In genomic region chr6:145689529-145689928, GRCh38 we compare ENCODE assay signal across 25 cellular contexts. TPM values are rescaled to one million over a fixed set of nuclear protein-coding genes. Genes with fewer than 3 reads are reported as not detected.
A peak's percentile ranks its signal among the peaks of the same experiment; 100 is the strongest.
DNase-seq lines count a peak whose midpoint lies in the region; ATAC-seq, FAIRE-seq and TF ChIP-seq lines count a peak whose summit lies in the region.
"Had no signal": no experiment of that assay in that cellular context is flagged by ENCODE, and none has a peak within 500 bp of the region (broad histone marks: within the 10 kb centered on the region; RNA-seq: fewer than 3 reads in every experiment).

No MANE protein-coding gene starts in this region.

- H3K9ac ChIP-seq in endothelial cell of umbilical vein (replicated peaks; ENCODE audit: extremely low read depth, insufficient read depth, low read length) (no peak overlapping the region), neuronal stem cell (ENCODE audit: low read depth, low read length, poor library complexity) (no peak overlapping the region)
- H3K9ac ChIP-seq: BLaER1 treated with 17β-estradiol and CSF1 and Interleukin-3, amounts not matched to agents 10 nM and 100 nM had no signal

- H3K4me1 ChIP-seq in ACC112 (ENCODE audit: control insufficient read depth, insufficient read depth, low read length, unreplicated experiment) (peaks cover 26% of the 10 kb centered on the region), endothelial cell of umbilical vein (ENCODE audit: control insufficient read depth, extremely low read depth, insufficient read depth, low read length) (peaks cover 21% of the 10 kb centered on the region), neuronal stem cell (ENCODE audit: control insufficient read depth in 2 of 2, insufficient read depth in 1 of 2, low read depth in 1 of 2, low read length in 2 of 2) (peaks cover 2 to 4% of the 10 kb centered on the region in 2 donors), left lung (no peaks in the 10 kb centered on the region)
- H3K4me1 ChIP-seq: Caco-2 had no signal

- H3K14ac ChIP-seq in neuronal stem cell (ENCODE audit: low read length) = no peak overlapping the region

- H3K36me3 ChIP-seq in ACC112 (ENCODE audit: insufficient read depth, low read length) (no peaks in the 10 kb centered on the region), endothelial cell of umbilical vein (ENCODE audit: control insufficient read depth in 2 of 2, extremely low read depth in 1 of 2, insufficient read depth in 2 of 2, low read length in 2 of 2) (no peaks in the 10 kb centered on the region), neuronal stem cell (replicated peaks in 1 of 2; ENCODE audit: control insufficient read depth in 2 of 2, insufficient read depth in 2 of 2, low read length in 2 of 2) (no peaks in the 10 kb centered on the region), left lung (peaks cover 0 to 8% of the 10 kb centered on the region in 2 donors)

- H3K36me3 Mint-ChIP-seq in stimulated activated naive B cell treated with anti-CD40 and anti-IgM and Interleukin-4, amounts not matched to agents 10 μg/mL and 1 μg/mL and 100 μg/mL, for 72 hours = peaks cover 25 to 35% of the 10 kb centered on the region in 2 donors

- H3K27me3 ChIP-seq in ACC112 (ENCODE audit: insufficient read depth, low read length) = no peaks in the 10 kb centered on the region
- H3K27me3 ChIP-seq in endothelial cell of umbilical vein (ENCODE audit: control insufficient read depth in 2 of 2, insufficient read depth in 2 of 2, low read length in 2 of 2) = no peaks in the 10 kb centered on the region
- H3K27me3 ChIP-seq in neuronal stem cell (ENCODE audit: control insufficient read depth in 3 of 3, insufficient read depth in 3 of 3, low read depth in 1 of 3, low read length in 3 of 3) = no peaks in the 10 kb centered on the region
- no peaks in the 10 kb centered on the region for H3K27me3 ChIP-seq in left lung
- H3K27me3 ChIP-seq: BLaER1 treated with 17β-estradiol and CSF1 and Interleukin-3, amounts not matched to agents 10 nM and 100 nM had no signal

- TF ChIP-seq POLR2A in endothelial cell of umbilical vein (IDR thresholded peaks at IDR 0.05; ENCODE audit: low read depth, low read length) = no peak

- CTCF ChIA-PET in endothelial cell of umbilical vein (lab: Charles Lee) = no interaction called here

- H4K8ac ChIP-seq in neuronal stem cell (ENCODE audit: low read depth, low read length) = no peak overlapping the region

- H3K79me2 ChIP-seq in ACC112 (ENCODE audit: control insufficient read depth, insufficient read depth, low read length, unreplicated experiment) (no peaks in the 10 kb centered on the region), endothelial cell of umbilical vein (ENCODE audit: control insufficient read depth, insufficient read depth, low read length) (no peaks in the 10 kb centered on the region)

- H3K4me3 ChIP-seq in ACC112 (ENCODE audit: low read depth, low read length) = no peak overlapping the region
- no peak overlapping the region for H3K4me3 ChIP-seq in endothelial cell of umbilical vein (replicated peaks in 1 of 3; ENCODE audit: insufficient read depth in 1 of 3, low read depth in 1 of 3, low read length in 3 of 3)
- no peak overlapping the region for H3K4me3 ChIP-seq in neuronal stem cell (ENCODE audit: low read length in 2 of 2)
- H3K4me3 ChIP-seq in left lung = no peak overlapping the region
- H3K4me3 ChIP-seq: A549; BLaER1 treated with 17β-estradiol and CSF1 and Interleukin-3, amounts not matched to agents 10 nM and 100 nM; GM12878 had no signal

- H3K4ac ChIP-seq in neuronal stem cell (ENCODE audit: low read length) = no peak overlapping the region

- peak overlapping the region; percentile 13 for H3K18ac ChIP-seq in neuronal stem cell (ENCODE audit: low read length)

- H3K23ac ChIP-seq in neuronal stem cell (ENCODE audit: low read depth, low read length, poor library complexity) = no peak overlapping the region

- H3K27ac Mint-ChIP-seq in stimulated activated naive B cell treated with anti-CD40 and anti-IgM and Interleukin-4, amounts not matched to agents 10 μg/mL and 1 μg/mL and 100 μg/mL, for 72 hours = peak overlapping the region; percentile 31
- H3K27ac Mint-ChIP-seq: B cell; CD4-positive, alpha-beta T cell; CD8-positive, alpha-beta T cell had no signal

- H3K79me1 ChIP-seq in neuronal stem cell (ENCODE audit: low read depth, low read length) = no peaks in the 10 kb centered on the region

- H3K27ac ChIP-seq in ACC112 (ENCODE audit: low read depth, low read length) (peak overlapping the region; percentile 64; the same call in 1 of the 2 replicates), endothelial cell of umbilical vein (ENCODE audit: insufficient read depth, low read depth, low read length) (no peak overlapping the region), neuronal stem cell (replicated peaks; ENCODE audit: low read length) (no peak overlapping the region), left lung (no peak overlapping the region)
- H3K27ac ChIP-seq: 22Rv1; A549; BLaER1 treated with 17β-estradiol and CSF1 and Interleukin-3, amounts not matched to agents 10 nM and 100 nM; C4-2B had no signal

- no TSS peak for BruUV-seq in endothelial cell of umbilical vein (replicated peaks; lab: Mats Ljungman, UMichigan)

- POLR2A ChIA-PET in endothelial cell of umbilical vein (lab: Charles Lee) = no interaction called here

- peak; percentile 55 to 56 for ATAC-seq in stimulated activated naive B cell treated with anti-CD40 and anti-IgM and Interleukin-4, amounts not matched to agents 10 μg/mL and 1 μg/mL and 100 μg/mL, for 72 hours (replicated peaks)
- ATAC-seq in GM19035 (IDR thresholded peaks at IDR 0.05; ENCODE audit: unreplicated experiment) = no peak
- ATAC-seq in left lung = no peak
- ATAC-seq: A549; CD8-positive, alpha-beta T cell; GM12878 had no signal

- no peaks in the 10 kb centered on the region for H3K9me1 ChIP-seq in endothelial cell of umbilical vein (replicated peaks; ENCODE audit: control insufficient read depth, extremely low read depth, insufficient read depth, low read length)

- dilution Hi-C loops in endothelial cell of umbilical vein (cut with MboI; ENCODE audit: extremely low pct_ligation_motif_present, low sequenced_read_pairs) = no loop called here

- H2AFZ ChIP-seq in ACC112 (ENCODE audit: low read length, unreplicated experiment) (no peak overlapping the region), endothelial cell of umbilical vein (ENCODE audit: low read depth, low read length) (peak overlapping the region; percentile 62), neuronal stem cell (ENCODE audit: low read length) (no peak overlapping the region)

- no peak overlapping the region for H2BK5ac ChIP-seq in neuronal stem cell (ENCODE audit: low read length)

- no peaks in the 10 kb centered on the region for H3K27me3 Mint-ChIP-seq in stimulated activated naive B cell treated with anti-CD40 and anti-IgM and Interleukin-4, amounts not matched to agents 10 μg/mL and 1 μg/mL and 100 μg/mL, for 72 hours
- H3K27me3 Mint-ChIP-seq: B cell; CD4-positive, alpha-beta T cell had no signal

- no peaks in the 10 kb centered on the region for H4K20me1 ChIP-seq in endothelial cell of umbilical vein (replicated peaks; ENCODE audit: control insufficient read depth, extremely low read depth, insufficient read depth, low read length)
- H4K20me1 ChIP-seq: BLaER1 treated with 17β-estradiol and CSF1 and Interleukin-3, amounts not matched to agents 10 nM and 100 nM had no signal

- H3K4me1 Mint-ChIP-seq in stimulated activated naive B cell treated with anti-CD40 and anti-IgM and Interleukin-4, amounts not matched to agents 10 μg/mL and 1 μg/mL and 100 μg/mL, for 72 hours = peaks cover 9 to 32% of the 10 kb centered on the region in 2 donors

- H3K4me2 ChIP-seq in endothelial cell of umbilical vein (ENCODE audit: insufficient read depth, low read length) (no peak overlapping the region), neuronal stem cell (ENCODE audit: insufficient read depth, low read length, poor library complexity, severe bottlenecking) (no peak overlapping the region)
- H3K4me2 ChIP-seq: A549; BLaER1 treated with 17β-estradiol and CSF1 and Interleukin-3, amounts not matched to agents 10 nM and 100 nM had no signal

- DNase-seq in endothelial cell of umbilical vein (ENCODE audit: low read depth, low spot score) (no peak), neuronal stem cell (ENCODE audit: low spot score) (no peak), NCI-H1092 treated with DMSO at 0.1 percent for 48 hours (lab: John Stamatoyannopoulos, UW) (no peak), left lung (no peak)
- no peak for DNase-seq in stimulated activated naive B cell treated with anti-CD40 and anti-IgM and Interleukin-4, amounts not matched to agents 10 μg/mL and 1 μg/mL and 100 μg/mL, for 72 hours
- DNase-seq: ACHN; Caco-2; Calu3; CD4-positive, alpha-beta T cell; CD8-positive, alpha-beta T cell; DND-41; EL; GDM1 had no signal

- peaks cover 0 to 4% of the 10 kb centered on the region in 2 donors for H3K9me3 Mint-ChIP-seq in stimulated activated naive B cell treated with anti-CD40 and anti-IgM and Interleukin-4, amounts not matched to agents 10 μg/mL and 1 μg/mL and 100 μg/mL, for 72 hours
- H3K9me3 Mint-ChIP-seq: CD4-positive, alpha-beta T cell; CD8-positive, alpha-beta T cell had no signal

- WGBS in neuronal stem cell (ENCODE audit: extremely low coverage in 2 of 2, insufficient read length in 2 of 2, insufficient replicate concordance in 1 of 2), 2 donors = no CpG with 5 or more reads among the region's 2 CpGs

- no peaks in the 10 kb centered on the region for H3K9me3 ChIP-seq in endothelial cell of umbilical vein (replicated peaks; ENCODE audit: control insufficient read depth, insufficient read depth, low read length)
- H3K9me3 ChIP-seq in neuronal stem cell (replicated peaks in 1 of 2; ENCODE audit: control insufficient read depth in 2 of 2, insufficient read depth in 1 of 2, low read depth in 1 of 2, low read length in 2 of 2) = peaks cover 3 to 7% of the 10 kb centered on the region in 2 donors
- H3K9me3 ChIP-seq in left lung = peaks cover 0 to 5% of the 10 kb centered on the region in 2 donors

- TF ChIP-seq CTCF in endothelial cell of umbilical vein (IDR thresholded peaks at IDR 0.05; ENCODE audit: extremely low read depth in 1 of 2, insufficient read depth in 1 of 2, low read depth in 1 of 2, low read length in 2 of 2) = no peak
- no peak for TF ChIP-seq CTCF in left lung (IDR thresholded peaks at IDR 0.05)

- no peak overlapping the region for H2AK5ac ChIP-seq in neuronal stem cell (ENCODE audit: low read depth, low read length)

- no peak overlapping the region for H4K91ac ChIP-seq in neuronal stem cell (ENCODE audit: low read depth, low read length, poor library complexity)

- no peak overlapping the region for H3K4me3 Mint-ChIP-seq in stimulated activated naive B cell treated with anti-CD40 and anti-IgM and Interleukin-4, amounts not matched to agents 10 μg/mL and 1 μg/mL and 100 μg/mL, for 72 hours
- H3K4me3 Mint-ChIP-seq: B cell; CD4-positive, alpha-beta T cell; CD8-positive, alpha-beta T cell had no signal

- intact Hi-C loops in endothelial cell of umbilical vein (cut with micrococcal nuclease) (no loop called here), left lung (cut with DNase I) (no loop called here)

- FAIRE-seq in endothelial cell of umbilical vein (lab: Jason Lieb, UNC) = no peak
- FAIRE-seq: A549, D721Med, GM12878, GM12892, GM18507, GM19239 had no signal

- H2BK15ac ChIP-seq in neuronal stem cell (ENCODE audit: low read length) = no peak overlapping the region

- no peak overlapping the region for H2BK120ac ChIP-seq in neuronal stem cell (ENCODE audit: low read depth, low read length)

- no peak overlapping the region for H2BK12ac ChIP-seq in neuronal stem cell (ENCODE audit: low read length)

RNA-seq across cellular contexts. Expression of gene EPM2A, which starts 45.8 kb away (rescaled TPM):
- total RNA-seq in endothelial cell of umbilical vein (4.8 and 5.5 TPM in 2 replicates), left lung (10 to 100 TPM in 1 of 2 donors, 1 to 10 TPM in 1; 4.9 to 11.0 TPM)
- 2.6 and 3.1 TPM in 2 replicates for polyA plus RNA-seq in endothelial cell of umbilical vein
- 3.4 and 4.0 TPM in 2 replicates for polyA plus RNA-seq in endothelial cell of umbilical vein (2011; cell fraction: cytosol; rRNA removed)
- 8.0 and 9.0 TPM in 2 replicates for polyA plus RNA-seq in endothelial cell of umbilical vein (2011; cell fraction: nucleus; rRNA removed)
- 2.9 and 3.4 TPM in 2 replicates for polyA plus RNA-seq in endothelial cell of umbilical vein (2012)
- 6.7 and 12.6 TPM in 2 replicates for polyA minus RNA-seq in endothelial cell of umbilical vein
- polyA minus RNA-seq in endothelial cell of umbilical vein (2011; cell fraction: cytosol; rRNA and poly(A)+ RNA removed) = 4.6 TPM
- polyA minus RNA-seq in endothelial cell of umbilical vein (2011; cell fraction: nucleus; rRNA and poly(A)+ RNA removed) = 13.5 and 17.8 TPM in 2 replicates
- 3.8 TPM for polyA plus RNA-seq in neuronal stem cell (2013, experiment 1 of 2)
- 3.9 TPM for polyA plus RNA-seq in neuronal stem cell (2013, experiment 2 of 2)

Comparison
In these comparisons a context has a peak if more than half of its experiments do, and no peak if none do; other contexts are left out.
1. ATAC-seq: peak in stimulated activated naive B cell treated with anti-CD40 and anti-IgM and Interleukin-4, amounts not matched to agents 10 μg/mL and 1 μg/mL and 100 μg/mL, for 72 hours (2 of 2); none in GM19035 (single experiment) and left lung (single experiment).